In genomic region chr5:124393564-124394379, GRCh38 we compare ENCODE assay signal across 12 cellular contexts.
"Had no signal": no experiment of that assay in that cellular context is flagged by ENCODE, and none has a peak within 500 bp of the region (broad histone marks: within the 10 kb centered on the region; RNA-seq: fewer than 3 reads in every experiment).

No MANE protein-coding gene starts in this region.

- ATAC-seq: activated T-helper 17 cell treated with anti-CD3 and anti-CD28 coated beads, Interleukin-2, amount 50 U/mL, for 72 hours; left ventricle myocardium superior; psoas muscle; sciatic nerve; stimulated activated naive CD8-positive, alpha-beta T cell treated with anti-CD3 and anti-CD28 coated beads, Interleukin-15, amount 100 ng/mL, for 72 hours had no signal

- DNase-seq: activated CD4-positive, alpha-beta T cell treated with anti-CD3 and anti-CD28 coated beads, Interleukin-2, amount 50 U/mL, for 1 hour; activated naive CD4-positive, alpha-beta T cell treated with Interleukin-2 at 50 U/mL for 16 hours; activated T-cell treated with anti-CD3 and anti-CD28 coated beads for 4 hours; aorta; esophagus squamous epithelium; left ventricle myocardium superior; psoas muscle; spleen; stimulated activated naive CD8-positive, alpha-beta T cell treated with anti-CD3 and anti-CD28 coated beads, Interleukin-15, amount 100 ng/mL, for 72 hours; SW 1271 had no signal

- H3K4me3 ChIP-seq: esophagus squamous epithelium, psoas muscle, spleen had no signal

- H3K27ac ChIP-seq: esophagus squamous epithelium, psoas muscle, spleen had no signal

- H3K36me3 ChIP-seq: esophagus squamous epithelium, spleen had no signal

- H3K27me3 ChIP-seq: esophagus squamous epithelium, spleen had no signal
